In genomic region chr18:2102022-2102421, GRCh38 we compare ENCODE assay signal across 17 cellular contexts.
DNase-seq lines count a peak whose midpoint lies in the region; ATAC-seq and TF ChIP-seq lines count a peak whose summit lies in the region.
"Had no signal": no experiment of that assay in that cellular context is flagged by ENCODE, and none has a peak within 500 bp of the region (broad histone marks: within the 10 kb centered on the region; RNA-seq: fewer than 3 reads in every experiment).

No MANE protein-coding gene starts in this region.

- intact Hi-C loops in upper lobe of right lung (cut with DNase I), result no loop called here

- no peaks in the 10 kb centered on the region for H3K4me1 ChIP-seq in upper lobe of right lung

- ATAC-seq in GM18499 (IDR thresholded peaks at IDR 0.05; ENCODE audit: insufficient read depth, unreplicated experiment) (peak; percentile 60), GM19463 (IDR thresholded peaks at IDR 0.05; ENCODE audit: unreplicated experiment) (peak; percentile 63), HG03095 (IDR thresholded peaks at IDR 0.05; ENCODE audit: unreplicated experiment) (peak; percentile 60), upper lobe of right lung (no peak)
- ATAC-seq: CD8-positive, alpha-beta T cell; natural killer cell treated with Interleukin-12 subunit alpha and Interleukin-12 subunit beta and Interleukin-15 and Interleukin-18, amount 100 ng/mL, for 72 hours had no signal

- no peaks in the 10 kb centered on the region for H3K36me3 ChIP-seq in upper lobe of right lung
- H3K36me3 ChIP-seq: thoracic aorta had no signal

- no peaks in the 10 kb centered on the region for H3K9me3 ChIP-seq in upper lobe of right lung
- H3K9me3 ChIP-seq: thoracic aorta had no signal

- no peak overlapping the region for H3K27ac ChIP-seq in upper lobe of right lung
- H3K27ac ChIP-seq: thoracic aorta had no signal

- H3K4me3 ChIP-seq in upper lobe of right lung, result no peak overlapping the region
- H3K4me3 ChIP-seq: thoracic aorta had no signal

- DNase-seq in NOMO-1 (lab: John Stamatoyannopoulos, UW; ENCODE audit: unreplicated experiment in 2 of 2), result peak; percentile 30 to 46
- no peak for DNase-seq in upper lobe of right lung
- DNase-seq in activated CD4-positive, alpha-beta T cell treated with anti-CD3 and anti-CD28 coated beads for 1 hour, result no peak
- no peak for DNase-seq in DMS53 treated with DMSO at 0.1 percent for 48 hours (lab: John Stamatoyannopoulos, UW; ENCODE audit: unreplicated experiment)
- no peak for DNase-seq in NK-92 treated with Interleukin-12 subunit alpha and Interleukin-12 subunit beta, amount 100 ng/mL, for 24 hours (lab: John Stamatoyannopoulos, UW)
- DNase-seq: activated CD4-positive, CD25-positive, alpha-beta regulatory T cell; CD8-positive, alpha-beta T cell; NCI-H1930; NCI-H524 treated with DMSO at 0.1 percent for 48 hours; retina; stimulated activated CD4-positive, alpha-beta T cell treated with anti-CD3 and anti-CD28 coated beads, Interleukin-1b, Interleukin-23, amount 100 ng/mL, for 48 hours; T-helper 1 cell had no signal

- TF ChIP-seq CTCF in upper lobe of right lung (IDR thresholded peaks at IDR 0.05), result no peak

- H3K27me3 ChIP-seq in upper lobe of right lung, result no peaks in the 10 kb centered on the region

Comparison
In these comparisons a context has a peak if more than half of its experiments do, and no peak if none do; other contexts are left out.
1. DNase-seq: peak in NOMO-1 (2 of 2); none in upper lobe of right lung (single experiment), activated CD4-positive, alpha-beta T cell treated with anti-CD3 and anti-CD28 coated beads for 1 hour (single experiment), DMS53 treated with DMSO at 0.1 percent for 48 hours (single experiment) and NK-92 treated with Interleukin-12 subunit alpha and Interleukin-12 subunit beta, amount 100 ng/mL, for 24 hours (single experiment).